Comparison of ENCODE assay signal across 13 cellular contexts in genomic region chr15:63699391-63699790, GRCh38.
"Had no signal": no experiment of that assay in that cellular context is flagged by ENCODE, and none has a peak within 500 bp of the region (broad histone marks: within the 10 kb centered on the region; RNA-seq: fewer than 3 reads in every experiment).

No MANE protein-coding gene starts in this region.

- DNase-seq: activated CD4-positive, alpha-beta memory T cell treated with anti-CD3 and anti-CD28 coated beads, Interleukin-2, amount 10 ng/mL, durations not matched to agents 7 days and 5 days; activated gamma-delta T cell treated with Interleukin-2 at 50 U/mL for 16 hours; activated naive CD8-positive, alpha-beta T cell treated with anti-CD3 and anti-CD28 coated beads, Interleukin-2, amount 10 ng/mL, durations not matched to agents 7 days and 5 days; activated T-cell treated with anti-CD3 and anti-CD28 coated beads, Interleukin-2, amount 50 U/mL, for 72 hours; cerebellar nuclear complex; erythroblast; pancreas; T-helper 1 cell; WERI-Rb-1 had no signal

- H3K9me3 Mint-ChIP-seq: activated CD4-positive, alpha-beta memory T cell treated with anti-CD3 and anti-CD28 coated beads, Interleukin-2, amount 10 ng/mL, durations not matched to agents 7 days and 5 days; activated naive CD8-positive, alpha-beta T cell treated with anti-CD3 and anti-CD28 coated beads, Interleukin-2, amount 10 ng/mL, durations not matched to agents 7 days and 5 days; activated T-cell treated with anti-CD3 and anti-CD28 coated beads, Interleukin-2, amount 50 U/mL, for 72 hours; stimulated activated memory B cell treated with anti-CD40 and anti-IgM and Interleukin-4, amounts not matched to agents 10 μg/mL and 1 μg/mL and 100 μg/mL, for 72 hours had no signal

- H3K36me3 ChIP-seq: breast epithelium had no signal

- H3K4me3 ChIP-seq: ascending aorta, breast epithelium, pancreas had no signal

- H3K9me3 ChIP-seq: ascending aorta, breast epithelium, pancreas had no signal

- ATAC-seq: pancreas; sciatic nerve; stimulated activated memory B cell treated with anti-CD40 and anti-IgM and Interleukin-4, amounts not matched to agents 10 μg/mL and 1 μg/mL and 100 μg/mL, for 72 hours had no signal

- H3K27me3 Mint-ChIP-seq: activated CD4-positive, alpha-beta memory T cell treated with anti-CD3 and anti-CD28 coated beads, Interleukin-2, amount 10 ng/mL, durations not matched to agents 7 days and 5 days; activated naive CD8-positive, alpha-beta T cell treated with anti-CD3 and anti-CD28 coated beads, Interleukin-2, amount 10 ng/mL, durations not matched to agents 7 days and 5 days; stimulated activated memory B cell treated with anti-CD40 and anti-IgM and Interleukin-4, amounts not matched to agents 10 μg/mL and 1 μg/mL and 100 μg/mL, for 72 hours had no signal

- H3K27ac Mint-ChIP-seq: activated CD4-positive, alpha-beta memory T cell treated with anti-CD3 and anti-CD28 coated beads, Interleukin-2, amount 10 ng/mL, durations not matched to agents 7 days and 5 days; activated naive CD8-positive, alpha-beta T cell treated with anti-CD3 and anti-CD28 coated beads, Interleukin-2, amount 10 ng/mL, durations not matched to agents 7 days and 5 days; activated T-cell treated with anti-CD3 and anti-CD28 coated beads, Interleukin-2, amount 50 U/mL, for 72 hours; stimulated activated memory B cell treated with anti-CD40 and anti-IgM and Interleukin-4, amounts not matched to agents 10 μg/mL and 1 μg/mL and 100 μg/mL, for 72 hours had no signal

- H3K4me1 Mint-ChIP-seq: activated CD4-positive, alpha-beta memory T cell treated with anti-CD3 and anti-CD28 coated beads, Interleukin-2, amount 10 ng/mL, durations not matched to agents 7 days and 5 days; stimulated activated memory B cell treated with anti-CD40 and anti-IgM and Interleukin-4, amounts not matched to agents 10 μg/mL and 1 μg/mL and 100 μg/mL, for 72 hours had no signal

- H3K4me3 Mint-ChIP-seq: activated CD4-positive, alpha-beta memory T cell treated with anti-CD3 and anti-CD28 coated beads, Interleukin-2, amount 10 ng/mL, durations not matched to agents 7 days and 5 days; activated naive CD8-positive, alpha-beta T cell treated with anti-CD3 and anti-CD28 coated beads, Interleukin-2, amount 10 ng/mL, durations not matched to agents 7 days and 5 days; activated T-cell treated with anti-CD3 and anti-CD28 coated beads, Interleukin-2, amount 50 U/mL, for 72 hours; stimulated activated memory B cell treated with anti-CD40 and anti-IgM and Interleukin-4, amounts not matched to agents 10 μg/mL and 1 μg/mL and 100 μg/mL, for 72 hours had no signal

- H3K27me3 ChIP-seq: ascending aorta, breast epithelium, pancreas had no signal

- H3K27ac ChIP-seq: ascending aorta, breast epithelium, pancreas, WERI-Rb-1 had no signal

- H3K4me1 ChIP-seq: ascending aorta, breast epithelium had no signal
